14 cellular contexts compared by ENCODE assay signal in genomic region chr15:70627734-70628541, GRCh38.
A peak's percentile ranks its signal among the peaks of the same experiment; 100 is the strongest.
DNase-seq lines count a peak whose midpoint lies in the region; ATAC-seq, FAIRE-seq and TF ChIP-seq lines count a peak whose summit lies in the region.
"Had no signal": no experiment of that assay in that cellular context is flagged by ENCODE, and none has a peak within 500 bp of the region (broad histone marks: within the 10 kb centered on the region; RNA-seq: fewer than 3 reads in every experiment).

No MANE protein-coding gene starts in this region.

- peak overlapping the region; percentile 6 for H3K27ac Mint-ChIP-seq in neural crest cell (ENCODE audit: unreplicated experiment)
- H3K27ac Mint-ChIP-seq: activated naive CD4-positive, alpha-beta T cell treated with anti-CD3 and anti-CD28 coated beads, Interleukin-2, amount 50 U/mL, for 72 hours; dendritic cell treated with granulocyte-macrophage colony-stimulating factor and Interleukin-4, amounts not matched to agents 40 ng/mL and 50 ng/mL, for 4 days had no signal

- TF ChIP-seq POLR2A in stomach (IDR thresholded peaks at IDR 0.05), result no peak

- FAIRE-seq in HTR-8/SVneo (lab: Jason Lieb, UNC), result no peak
- FAIRE-seq in pancreas (lab: Jason Lieb, UNC), result no peak
- FAIRE-seq: keratinocyte had no signal

- no peaks in the 10 kb centered on the region for H3K27me3 ChIP-seq in pancreas
- no peaks in the 10 kb centered on the region for H3K27me3 ChIP-seq in stomach

- H3K36me3 ChIP-seq in pancreas (no peaks in the 10 kb centered on the region), stomach (no peaks in the 10 kb centered on the region)

- no peak overlapping the region for H3K4me3 Mint-ChIP-seq in neural crest cell
- H3K4me3 Mint-ChIP-seq: dendritic cell treated with granulocyte-macrophage colony-stimulating factor and Interleukin-4, amounts not matched to agents 40 ng/mL and 50 ng/mL, for 4 days had no signal

- 66 to 74% methylated on average over 15 of the region's 15 CpGs for WGBS in pancreas, 2 donors
- WGBS in stomach, 5 donors, result 57 to 74% (median 71%) methylated on average over 15 of the region's 15 CpGs

- H3K4me1 ChIP-seq in pancreas (no peaks in the 10 kb centered on the region), stomach (peaks cover 4 to 20% (median 12%) of the 10 kb centered on the region in 4 donors)
- H3K4me1 ChIP-seq: foreskin keratinocyte had no signal

- peaks cover 8% of the 10 kb centered on the region for H3K36me3 Mint-ChIP-seq in neural crest cell (ENCODE audit: low read depth)
- H3K36me3 Mint-ChIP-seq: activated naive CD4-positive, alpha-beta T cell treated with anti-CD3 and anti-CD28 coated beads, Interleukin-2, amount 50 U/mL, for 72 hours had no signal

- H3K9me3 Mint-ChIP-seq in neural crest cell, result peaks cover 10% of the 10 kb centered on the region
- H3K9me3 Mint-ChIP-seq: activated naive CD4-positive, alpha-beta T cell treated with anti-CD3 and anti-CD28 coated beads, Interleukin-2, amount 50 U/mL, for 72 hours; dendritic cell treated with granulocyte-macrophage colony-stimulating factor and Interleukin-4, amounts not matched to agents 40 ng/mL and 50 ng/mL, for 4 days had no signal

- TF ChIP-seq CTCF in neural crest cell (conservative IDR thresholded peaks at IDR 0.05) (no peak), pancreas (IDR thresholded peaks at IDR 0.05) (no peak), stomach (IDR thresholded peaks at IDR 0.05) (no peak)

- no peak for ATAC-seq in pancreas
- ATAC-seq: activated naive CD4-positive, alpha-beta T cell treated with anti-CD3 and anti-CD28 coated beads, Interleukin-2, amount 50 U/mL, for 72 hours; foreskin keratinocyte; Right ventricle myocardium inferior had no signal

- intact Hi-C loops in pancreas (cut with DNase I), result no loop called here
- intact Hi-C loops in stomach (cut with DNase I; ENCODE audit: low total_unique reads), result no loop called here

- H3K4me3 ChIP-seq in pancreas, result no peak overlapping the region
- H3K4me3 ChIP-seq in stomach, result no peak overlapping the region

- DNase-seq in CMK (ENCODE audit: low read depth), result peak; percentile 50
- DNase-seq in MV-4-11 (lab: John Stamatoyannopoulos, UW), result peak; percentile 95
- DNase-seq in amniotic epithelial cell (ENCODE audit: low read depth), result peak; percentile 50
- no peak for DNase-seq in neural crest cell (ENCODE audit: low read depth, low spot score)
- no peak for DNase-seq in medulla oblongata (ENCODE audit: extremely low spot score)
- DNase-seq in HTR-8/SVneo (ENCODE audit: insufficient read length, low spot score), result no peak
- no peak for DNase-seq in pancreas
- no peak for DNase-seq in stomach
- DNase-seq: foreskin keratinocyte, NCI-H524 had no signal

- H3K27me3 Mint-ChIP-seq in neural crest cell (ENCODE audit: low read depth), result no peaks in the 10 kb centered on the region

- TF ChIP-seq EP300 in stomach (IDR thresholded peaks at IDR 0.05), result no peak

- peaks cover 11% of the 10 kb centered on the region for H3K4me1 Mint-ChIP-seq in neural crest cell

- no peaks in the 10 kb centered on the region for H3K9me3 ChIP-seq in pancreas
- H3K9me3 ChIP-seq in stomach, result peaks cover 0 to 7% (median 3%) of the 10 kb centered on the region in 4 donors

- H3K27ac ChIP-seq in pancreas (no peak overlapping the region), stomach (no peak overlapping the region)
- H3K27ac ChIP-seq: foreskin keratinocyte had no signal

Comparison
In these comparisons a context has a peak if more than half of its experiments do, and no peak if none do; other contexts are left out.
1. DNase-seq: peak in CMK (single experiment), MV-4-11 (single experiment) and amniotic epithelial cell (single experiment); none in neural crest cell (single experiment), medulla oblongata (single experiment), HTR-8/SVneo (single experiment), pancreas (0 of 6) and stomach (single experiment).